In genomic region chr10:94706089-94706488, GRCh38 we compare ENCODE assay signal across 39 cellular contexts. TPM values are rescaled to one million over a fixed set of nuclear protein-coding genes. Genes with fewer than 3 reads are reported as not detected.
"Had no signal": no experiment of that assay in that cellular context is flagged by ENCODE, and none has a peak within 500 bp of the region (broad histone marks: within the 10 kb centered on the region; RNA-seq: fewer than 3 reads in every experiment).

No MANE protein-coding gene starts in this region.

- H3K27me3 ChIP-seq: adrenal gland, body of pancreas, brain microvascular endothelial cell, breast epithelium had no signal

- H3K4me3 ChIP-seq: adrenal gland, body of pancreas, breast epithelium had no signal

- H3K4me3 Mint-ChIP-seq: activated B cell treated with CpG ODN at 0.5 μM for 24 hours; activated CD4-positive, alpha-beta memory T cell treated with anti-CD3 and anti-CD28 coated beads for 36 hours; activated CD4-positive, alpha-beta T cell treated with anti-CD3 and anti-CD28 coated beads, Interleukin-2, amount 10 ng/mL, durations not matched to agents 24 days and 14 days; activated CD8-positive, alpha-beta T cell treated with anti-CD3 and anti-CD28 coated beads for 36 hours; activated naive CD4-positive, alpha-beta T cell treated with anti-CD3 and anti-CD28 coated beads for 36 hours; activated naive CD8-positive, alpha-beta T cell treated with anti-CD3 and anti-CD28 coated beads for 36 hours; activated T-cell treated with anti-CD3 and anti-CD28 coated beads, Interleukin-2, amount 50 U/mL, for 4 hours; activated T-cell treated with anti-CD3 and anti-CD28 coated beads, Interleukin-2, amount 50 U/mL, for 72 hours; activated T-helper 1 cell treated with anti-CD3 and anti-CD28 coated beads, Interleukin-12 subunit alpha, Interleukin-12 subunit beta, Interleukin-2, Interleukin-4 antibody, amounts not matched to agents 30 ng/mL and 10 ng/mL and 1 ng/mL, durations not matched to agents 14 hours and 24 hours and 36 hours; activated T-helper 17 cell treated with anti-CD3 and anti-CD28 coated beads, Interleukin-2, amount 50 U/mL, for 72 hours; T-helper 1 cell treated with Interleukin-12 subunit alpha and Interleukin-12 subunit beta and Interleukin-4 antibody, amounts not matched to agents 30 μg/mL and 1 μg/mL, for 36 hours; T-helper 2 cell treated with Interferon-gamma antibody and Interleukin-4, amounts not matched to agents 5 μg/mL and 100 μg/mL, for 36 hours had no signal

- DNase-seq: activated B cell treated with CpG ODN at 0.5 μM for 24 hours; activated CD4-positive, alpha-beta memory T cell treated with anti-CD3 and anti-CD28 coated beads for 36 hours; activated CD4-positive, alpha-beta T cell treated with anti-CD3 and anti-CD28 coated beads for 4 hours; activated CD4-positive, alpha-beta T cell treated with anti-CD3 and anti-CD28 coated beads, Interleukin-2, amount 10 ng/mL, durations not matched to agents 24 days and 14 days; activated CD4-positive, alpha-beta T cell treated with anti-CD3 and anti-CD28 coated beads, Interleukin-2, amount 50 U/mL, for 1 hour; activated CD4-positive, alpha-beta T cell treated with anti-CD3 and anti-CD28 coated beads, Interleukin-2, amount 50 U/mL, for 4 hours; activated CD4-positive, CD25-positive, alpha-beta regulatory T cell treated with anti-CD3 and anti-CD28 coated beads, Interleukin-2, amount 50 U/mL, for 72 hours; activated CD8-positive, alpha-beta memory T cell treated with anti-CD3 and anti-CD28 coated beads, Interleukin-2, amount 50 U/mL, for 4 hours; activated CD8-positive, alpha-beta T cell treated with anti-CD3 and anti-CD28 coated beads for 36 hours; activated effector memory CD4-positive, alpha-beta T cell treated with anti-CD3 and anti-CD28 coated beads, Interleukin-2, amount 50 U/mL, for 16 hours; activated gamma-delta T cell treated with Interleukin-2 at 50 U/mL for 16 hours; activated naive CD4-positive, alpha-beta T cell; activated naive CD4-positive, alpha-beta T cell treated with anti-CD3 and anti-CD28 coated beads for 36 hours; activated naive CD4-positive, alpha-beta T cell treated with anti-CD3 and anti-CD28 coated beads, Interleukin-2, amount 50 U/mL, for 16 hours; activated naive CD8-positive, alpha-beta T cell treated with anti-CD3 and anti-CD28 coated beads for 36 hours; activated T-cell treated with anti-CD3 and anti-CD28 coated beads for 4 hours; activated T-cell treated with anti-CD3 and anti-CD28 coated beads, Interleukin-2, amount 50 U/mL, for 1 hour; activated T-cell treated with anti-CD3 and anti-CD28 coated beads, Interleukin-2, amount 50 U/mL, for 4 hours; activated T-cell treated with anti-CD3 and anti-CD28 coated beads, Interleukin-2, amount 50 U/mL, for 72 hours; adrenal gland; amniotic stem cell; aorta; body of pancreas; brain microvascular endothelial cell; central memory CD4-positive, alpha-beta T cell; T-helper 1 cell; T-helper 2 cell; T-helper 9 cell had no signal

- H3K36me3 ChIP-seq: adrenal gland, brain microvascular endothelial cell, breast epithelium had no signal

- H3K27me3 Mint-ChIP-seq: activated B cell treated with CpG ODN at 0.5 μM for 24 hours; activated CD4-positive, alpha-beta memory T cell treated with anti-CD3 and anti-CD28 coated beads for 36 hours; activated CD4-positive, alpha-beta T cell treated with anti-CD3 and anti-CD28 coated beads, Interleukin-2, amount 10 ng/mL, durations not matched to agents 24 days and 14 days; activated CD8-positive, alpha-beta T cell treated with anti-CD3 and anti-CD28 coated beads for 36 hours; activated naive CD8-positive, alpha-beta T cell treated with anti-CD3 and anti-CD28 coated beads for 36 hours; activated T-helper 17 cell treated with anti-CD3 and anti-CD28 coated beads, Interleukin-2, amount 50 U/mL, for 72 hours had no signal

- ATAC-seq: activated CD8-positive, alpha-beta T cell treated with anti-CD3 and anti-CD28 coated beads for 36 hours; activated naive CD4-positive, alpha-beta T cell treated with anti-CD3 and anti-CD28 coated beads, Interleukin-2, amount 50 U/mL, for 72 hours; activated T-cell treated with anti-CD3 and anti-CD28 coated beads, Interleukin-2, amount 50 U/mL, for 4 hours; activated T-cell treated with anti-CD3 and anti-CD28 coated beads, Interleukin-2, amount 50 U/mL, for 72 hours; activated T-helper 17 cell treated with anti-CD3 and anti-CD28 coated beads, Interleukin-2, amount 50 U/mL, for 72 hours; body of pancreas had no signal

- H3K9me3 ChIP-seq: adrenal gland had no signal

- H3K9me3 Mint-ChIP-seq: activated CD4-positive, alpha-beta memory T cell treated with anti-CD3 and anti-CD28 coated beads for 36 hours had no signal

- H3K27ac Mint-ChIP-seq: activated B cell treated with CpG ODN at 0.5 μM for 24 hours; activated CD4-positive, alpha-beta memory T cell treated with anti-CD3 and anti-CD28 coated beads for 36 hours; activated CD4-positive, alpha-beta T cell treated with anti-CD3 and anti-CD28 coated beads, Interleukin-2, amount 10 ng/mL, durations not matched to agents 24 days and 14 days; activated CD8-positive, alpha-beta T cell treated with anti-CD3 and anti-CD28 coated beads for 36 hours; activated naive CD4-positive, alpha-beta T cell treated with anti-CD3 and anti-CD28 coated beads for 36 hours; activated naive CD4-positive, alpha-beta T cell treated with anti-CD3 and anti-CD28 coated beads, Interleukin-2, amount 50 U/mL, for 72 hours; activated naive CD8-positive, alpha-beta T cell treated with anti-CD3 and anti-CD28 coated beads for 36 hours; activated T-cell treated with anti-CD3 and anti-CD28 coated beads, Interleukin-2, amount 50 U/mL, for 72 hours; activated T-helper 1 cell treated with anti-CD3 and anti-CD28 coated beads, Interleukin-12 subunit alpha, Interleukin-12 subunit beta, Interleukin-2, Interleukin-4 antibody, amounts not matched to agents 30 ng/mL and 10 ng/mL and 1 ng/mL, durations not matched to agents 14 hours and 24 hours and 36 hours; activated T-helper 17 cell treated with anti-CD3 and anti-CD28 coated beads, Interleukin-2, amount 50 U/mL, for 72 hours; T-helper 1 cell treated with Interleukin-12 subunit alpha and Interleukin-12 subunit beta and Interleukin-4 antibody, amounts not matched to agents 30 μg/mL and 1 μg/mL, for 36 hours; T-helper 2 cell treated with Interferon-gamma antibody and Interleukin-4, amounts not matched to agents 5 μg/mL and 100 μg/mL, for 36 hours had no signal

- H3K27ac ChIP-seq: adrenal gland, body of pancreas, brain microvascular endothelial cell, breast epithelium, VCaP had no signal

- H3K4me1 Mint-ChIP-seq: activated B cell treated with CpG ODN at 0.5 μM for 24 hours; activated CD4-positive, alpha-beta T cell treated with anti-CD3 and anti-CD28 coated beads, Interleukin-2, amount 10 ng/mL, durations not matched to agents 24 days and 14 days; activated naive CD8-positive, alpha-beta T cell treated with anti-CD3 and anti-CD28 coated beads for 36 hours; activated T-helper 17 cell treated with anti-CD3 and anti-CD28 coated beads, Interleukin-2, amount 50 U/mL, for 72 hours had no signal

- H3K4me1 ChIP-seq: adrenal gland, body of pancreas, breast epithelium had no signal

- H3K36me3 Mint-ChIP-seq: activated CD4-positive, alpha-beta memory T cell treated with anti-CD3 and anti-CD28 coated beads for 36 hours; activated naive CD4-positive, alpha-beta T cell treated with anti-CD3 and anti-CD28 coated beads, Interleukin-2, amount 50 U/mL, for 72 hours; activated naive CD8-positive, alpha-beta T cell treated with anti-CD3 and anti-CD28 coated beads for 36 hours had no signal

- FAIRE-seq: astrocyte, TTC549 had no signal

RNA-seq across cellular contexts. Expression of gene CYP2C18, which starts 22.6 kb away (rescaled TPM):
- total RNA-seq: activated B cell treated with CpG ODN at 0.5 μM for 24 hours; activated CD8-positive, alpha-beta memory T cell treated with anti-CD3 and anti-CD28 coated beads for 36 hours; activated CD8-positive, alpha-beta T cell treated with anti-CD3 and anti-CD28 coated beads for 36 hours; activated naive CD8-positive, alpha-beta T cell treated with anti-CD3 and anti-CD28 coated beads for 36 hours; activated T-cell treated with anti-CD3 and anti-CD28 coated beads, Interleukin-2, amount 50 U/mL, for 4 hours; adrenal gland; aorta; astrocyte; breast epithelium; cardiac septum had no signal

RNA-seq across cellular contexts. Expression of gene CYP2C19, which starts 56.4 kb away (rescaled TPM):
- total RNA-seq: activated B cell treated with CpG ODN at 0.5 μM for 24 hours; activated CD8-positive, alpha-beta memory T cell treated with anti-CD3 and anti-CD28 coated beads for 36 hours; activated CD8-positive, alpha-beta T cell treated with anti-CD3 and anti-CD28 coated beads for 36 hours; activated naive CD4-positive, alpha-beta T cell treated with anti-CD3 and anti-CD28 coated beads, Interleukin-2, amount 50 U/mL, for 72 hours; activated naive CD8-positive, alpha-beta T cell treated with anti-CD3 and anti-CD28 coated beads for 36 hours; activated T-helper 1 cell treated with anti-CD3 and anti-CD28 coated beads, Interleukin-12 subunit alpha, Interleukin-12 subunit beta, Interleukin-2, Interleukin-4 antibody, amounts not matched to agents 30 ng/mL and 10 ng/mL and 1 ng/mL, durations not matched to agents 14 hours and 24 hours and 36 hours; adrenal gland; aorta; astrocyte; cardiac septum had no signal
- polyA plus RNA-seq: adrenal gland had no signal
